In the genomic region with DNA sequence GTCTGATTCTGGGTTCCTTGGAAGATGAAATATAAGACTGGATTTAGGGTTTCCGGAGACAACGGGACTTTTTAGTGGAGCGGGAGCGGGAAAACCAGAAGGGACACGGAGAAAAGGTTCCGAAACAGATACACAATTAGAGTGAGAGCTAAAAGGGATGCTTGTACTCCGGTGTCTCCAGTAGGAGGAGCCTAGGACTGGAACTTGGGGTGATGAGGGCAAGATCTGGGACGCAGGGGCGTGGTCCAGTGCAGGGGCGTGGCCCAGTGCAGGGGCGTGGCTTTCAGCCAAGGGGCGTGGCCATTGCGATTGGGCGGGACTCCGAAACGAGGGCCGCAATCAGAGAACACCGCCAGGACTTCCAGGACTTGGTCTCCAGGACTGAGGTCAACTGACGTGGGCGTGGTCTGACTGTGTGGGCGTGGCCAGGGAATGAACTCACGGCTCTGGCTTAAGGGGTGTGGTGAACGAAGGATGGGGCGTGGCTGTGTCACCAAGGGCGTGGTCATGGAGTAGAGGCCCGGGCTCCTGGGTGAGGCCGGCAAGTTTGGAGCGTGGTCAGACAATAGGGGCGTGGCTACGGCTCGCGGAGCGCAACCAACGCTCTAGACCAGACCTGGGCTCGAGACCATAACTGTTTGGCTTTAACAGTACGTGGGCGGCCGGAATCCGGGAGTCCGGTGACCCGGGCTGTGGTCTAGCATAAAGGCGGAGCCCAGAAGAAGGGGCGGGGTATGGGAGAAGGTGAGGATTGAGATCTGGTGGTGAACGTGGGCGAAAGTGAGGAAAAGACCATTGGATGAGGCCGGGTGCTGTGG, we compare ENCODE assay signal across 1 cellular context.
TF ChIP-seq lines count a peak whose summit lies in the region.

TSS of gene DKKL1 (plus strand) at position 613 of the 818 bp plus-strand sequence. CDS start at position 735, 122 bp downstream.

TF ChIP-seq in K562, 482 proteins besides CTCF, POLR2A, EP300 and RAD21 (continued from another document and continues in another):
- TF ChIP-seq CSDE1 (IDR thresholded peaks at IDR 0.05) (no peak), NCOA4 (IDR thresholded peaks at IDR 0.05; ENCODE audit: partially characterized antibody) (no peak), CHD4 (IDR thresholded peaks at IDR 0.05; ENCODE audit: insufficient read depth, insufficient replicate concordance, low read depth, low read length, poor library complexity, severe bottlenecking) (no peak), ZNF253 (CRISPR knock-in tag; conservative IDR thresholded peaks at IDR 0.05) (no peak), RNF219 (CRISPR knock-in tag; IDR thresholded peaks at IDR 0.05) (no peak), GATA2 (CRISPR knock-in tag; IDR thresholded peaks at IDR 0.05) (no peak), RFX1 (IDR thresholded peaks at IDR 0.05) (no peak; the same call in 1 of the 2 replicates), CBX5 (IDR thresholded peaks at IDR 0.05; ENCODE audit: borderline replicate concordance, low read depth) (0 out of 2 replicates have a peak, but pooled peaks have one; percentile 35), KLF13 (tag; IDR thresholded peaks at IDR 0.05; ENCODE audit: borderline replicate concordance, low read depth) (0 out of 2 replicates have a peak, but pooled peaks have one; percentile 21), MYNN (IDR thresholded peaks at IDR 0.05) (0 out of 2 replicates have a peak, but pooled peaks have one; percentile 43), MYNN (CRISPR knock-in tag; IDR thresholded peaks at IDR 0.05) (no peak), ZNF12 (CRISPR knock-in tag; IDR thresholded peaks at IDR 0.05) (0 out of 2 replicates have a peak, but pooled peaks have one; percentile 54), MEF2D (tag; conservative IDR thresholded peaks at IDR 0.05; ENCODE audit: low read depth) (no peak), MEIS2 (IDR thresholded peaks at IDR 0.05; ENCODE audit: partially characterized antibody) (peak; percentile 90), FOSL1 (tag; conservative IDR thresholded peaks at IDR 0.05) (no peak), PHB (CRISPR knock-in tag; IDR thresholded peaks at IDR 0.05) (no peak), NR2C1 (IDR thresholded peaks at IDR 0.05) (no peak), NR2C1 (tag; IDR thresholded peaks at IDR 0.05) (peak; percentile 43; the same call in 1 of the 2 replicates), RB1 (IDR thresholded peaks at IDR 0.05; ENCODE audit: low read depth) (no peak), HDAC1 (IDR thresholded peaks at IDR 0.05) (no peak), ARHGAP35 (IDR thresholded peaks at IDR 0.05; ENCODE audit: partially characterized antibody) (no peak), DDX20 (tag; IDR thresholded peaks at IDR 0.05; ENCODE audit: low read depth) (no peak), ZNF609 (CRISPR knock-in tag; IDR thresholded peaks at IDR 0.05; ENCODE audit: borderline replicate concordance) (no peak), CEBPZ (IDR thresholded peaks at IDR 0.05; ENCODE audit: borderline replicate concordance, low read depth, low read length) (no peak), NRF1 (conservative IDR thresholded peaks at IDR 0.05 in 1 of 2, IDR thresholded peaks at IDR 0.05 in 1 of 2) (peak; percentile 87 to 90), FOXP1 (CRISPR knock-in tag; IDR thresholded peaks at IDR 0.05) (peak; percentile 53; the same call in 1 of the 2 replicates)
- TF ChIP-seq, protein P1, sequence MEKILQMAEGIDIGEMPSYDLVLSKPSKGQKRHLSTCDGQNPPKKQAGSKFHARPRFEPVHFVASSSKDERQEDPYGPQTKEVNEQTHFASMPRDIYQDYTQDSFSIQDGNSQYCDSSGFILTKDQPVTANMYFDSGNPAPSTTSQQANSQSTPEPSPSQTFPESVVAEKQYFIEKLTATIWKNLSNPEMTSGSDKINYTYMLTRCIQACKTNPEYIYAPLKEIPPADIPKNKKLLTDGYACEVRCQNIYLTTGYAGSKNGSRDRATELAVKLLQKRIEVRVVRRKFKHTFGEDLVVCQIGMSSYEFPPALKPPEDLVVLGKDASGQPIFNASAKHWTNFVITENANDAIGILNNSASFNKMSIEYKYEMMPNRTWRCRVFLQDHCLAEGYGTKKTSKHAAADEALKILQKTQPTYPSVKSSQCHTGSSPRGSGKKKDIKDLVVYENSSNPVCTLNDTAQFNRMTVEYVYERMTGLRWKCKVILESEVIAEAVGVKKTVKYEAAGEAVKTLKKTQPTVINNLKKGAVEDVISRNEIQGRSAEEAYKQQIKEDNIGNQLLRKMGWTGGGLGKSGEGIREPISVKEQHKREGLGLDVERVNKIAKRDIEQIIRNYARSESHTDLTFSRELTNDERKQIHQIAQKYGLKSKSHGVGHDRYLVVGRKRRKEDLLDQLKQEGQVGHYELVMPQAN (IDR thresholded peaks at IDR 0.05; ENCODE audit: borderline replicate concordance): no peak; the same call in 1 of the 2 replicates
- TF ChIP-seq, protein P2, sequence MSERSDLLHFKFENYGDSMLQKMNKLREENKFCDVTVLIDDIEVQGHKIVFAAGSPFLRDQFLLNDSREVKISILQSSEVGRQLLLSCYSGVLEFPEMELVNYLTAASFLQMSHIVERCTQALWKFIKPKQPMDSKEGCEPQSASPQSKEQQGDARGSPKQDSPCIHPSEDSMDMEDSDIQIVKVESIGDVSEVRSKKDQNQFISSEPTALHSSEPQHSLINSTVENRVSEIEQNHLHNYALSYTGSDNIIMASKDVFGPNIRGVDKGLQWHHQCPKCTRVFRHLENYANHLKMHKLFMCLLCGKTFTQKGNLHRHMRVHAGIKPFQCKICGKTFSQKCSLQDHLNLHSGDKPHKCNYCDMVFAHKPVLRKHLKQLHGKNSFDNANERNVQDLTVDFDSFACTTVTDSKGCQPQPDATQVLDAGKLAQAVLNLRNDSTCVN (CRISPR knock-in tag; IDR thresholded peaks at IDR 0.05): no peak
- TF ChIP-seq, protein P3, sequence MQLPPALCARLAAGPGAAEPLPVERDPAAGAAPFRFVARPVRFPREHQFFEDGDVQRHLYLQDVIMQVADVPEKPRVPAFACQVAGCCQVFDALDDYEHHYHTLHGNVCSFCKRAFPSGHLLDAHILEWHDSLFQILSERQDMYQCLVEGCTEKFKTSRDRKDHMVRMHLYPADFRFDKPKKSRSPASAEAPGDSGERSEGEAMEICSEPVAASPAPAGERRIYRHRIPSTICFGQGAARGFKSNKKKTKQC (CRISPR knock-in tag; IDR thresholded peaks at IDR 0.05): no peak; the same call in 1 of the 2 replicates
- TF ChIP-seq, protein P4, sequence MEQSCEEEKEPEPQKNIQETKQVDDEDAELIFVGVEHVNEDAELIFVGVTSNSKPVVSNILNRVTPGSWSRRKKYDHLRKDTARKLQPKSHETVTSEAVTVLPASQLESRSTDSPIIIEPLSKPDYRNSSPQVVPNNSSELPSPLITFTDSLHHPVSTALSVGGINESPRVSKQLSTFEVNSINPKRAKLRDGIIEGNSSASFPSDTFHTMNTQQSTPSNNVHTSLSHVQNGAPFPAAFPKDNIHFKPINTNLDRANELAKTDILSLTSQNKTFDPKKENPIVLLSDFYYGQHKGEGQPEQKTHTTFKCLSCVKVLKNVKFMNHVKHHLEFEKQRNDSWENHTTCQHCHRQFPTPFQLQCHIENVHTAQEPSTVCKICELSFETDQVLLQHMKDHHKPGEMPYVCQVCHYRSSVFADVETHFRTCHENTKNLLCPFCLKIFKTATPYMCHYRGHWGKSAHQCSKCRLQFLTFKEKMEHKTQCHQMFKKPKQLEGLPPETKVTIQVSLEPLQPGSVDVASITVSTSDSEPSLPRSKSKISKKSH (CRISPR knock-in tag; IDR thresholded peaks at IDR 0.05): no peak
- TF ChIP-seq, protein P5, sequence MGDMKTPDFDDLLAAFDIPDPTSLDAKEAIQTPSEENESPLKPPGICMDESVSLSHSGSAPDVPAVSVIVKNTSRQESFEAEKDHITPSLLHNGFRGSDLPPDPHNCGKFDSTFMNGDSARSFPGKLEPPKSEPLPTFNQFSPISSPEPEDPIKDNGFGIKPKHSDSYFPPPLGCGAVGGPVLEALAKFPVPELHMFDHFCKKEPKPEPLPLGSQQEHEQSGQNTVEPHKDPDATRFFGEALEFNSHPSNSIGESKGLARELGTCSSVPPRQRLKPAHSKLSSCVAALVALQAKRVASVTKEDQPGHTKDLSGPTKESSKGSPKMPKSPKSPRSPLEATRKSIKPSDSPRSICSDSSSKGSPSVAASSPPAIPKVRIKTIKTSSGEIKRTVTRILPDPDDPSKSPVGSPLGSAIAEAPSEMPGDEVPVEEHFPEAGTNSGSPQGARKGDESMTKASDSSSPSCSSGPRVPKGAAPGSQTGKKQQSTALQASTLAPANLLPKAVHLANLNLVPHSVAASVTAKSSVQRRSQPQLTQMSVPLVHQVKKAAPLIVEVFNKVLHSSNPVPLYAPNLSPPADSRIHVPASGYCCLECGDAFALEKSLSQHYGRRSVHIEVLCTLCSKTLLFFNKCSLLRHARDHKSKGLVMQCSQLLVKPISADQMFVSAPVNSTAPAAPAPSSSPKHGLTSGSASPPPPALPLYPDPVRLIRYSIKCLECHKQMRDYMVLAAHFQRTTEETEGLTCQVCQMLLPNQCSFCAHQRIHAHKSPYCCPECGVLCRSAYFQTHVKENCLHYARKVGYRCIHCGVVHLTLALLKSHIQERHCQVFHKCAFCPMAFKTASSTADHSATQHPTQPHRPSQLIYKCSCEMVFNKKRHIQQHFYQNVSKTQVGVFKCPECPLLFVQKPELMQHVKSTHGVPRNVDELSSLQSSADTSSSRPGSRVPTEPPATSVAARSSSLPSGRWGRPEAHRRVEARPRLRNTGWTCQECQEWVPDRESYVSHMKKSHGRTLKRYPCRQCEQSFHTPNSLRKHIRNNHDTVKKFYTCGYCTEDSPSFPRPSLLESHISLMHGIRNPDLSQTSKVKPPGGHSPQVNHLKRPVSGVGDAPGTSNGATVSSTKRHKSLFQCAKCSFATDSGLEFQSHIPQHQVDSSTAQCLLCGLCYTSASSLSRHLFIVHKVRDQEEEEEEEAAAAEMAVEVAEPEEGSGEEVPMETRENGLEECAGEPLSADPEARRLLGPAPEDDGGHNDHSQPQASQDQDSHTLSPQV (IDR thresholded peaks at IDR 0.05): no peak
